Comparison of ENCODE assay signal across 9 cellular contexts in genomic region chrX:96182366-96182765, GRCh38.
DNase-seq lines count a peak whose midpoint lies in the region; ATAC-seq and TF ChIP-seq lines count a peak whose summit lies in the region.
"Had no signal": no experiment of that assay in that cellular context is flagged by ENCODE, and none has a peak within 500 bp of the region (broad histone marks: within the 10 kb centered on the region; RNA-seq: fewer than 3 reads in every experiment).

No MANE protein-coding gene starts in this region.

- no peak overlapping the region for H3K27ac Mint-ChIP-seq in natural killer cell treated with Interleukin-12 subunit alpha and Interleukin-12 subunit beta and Interleukin-15 and Interleukin-18, amount 100 ng/mL, for 72 hours
- H3K27ac Mint-ChIP-seq: activated T-cell treated with anti-CD3 and anti-CD28 coated beads, Interleukin-2, amount 50 U/mL, for 24 hours had no signal

- intact Hi-C loops in psoas muscle (cut with DNase I) = no loop called here

- H3K27me3 ChIP-seq in psoas muscle (ENCODE audit: insufficient read depth in 3 of 3, low read length in 2 of 3) = no peaks in the 10 kb centered on the region

- peaks cover 0 to 6% of the 10 kb centered on the region in 2 donors for H3K27me3 Mint-ChIP-seq in natural killer cell treated with Interleukin-12 subunit alpha and Interleukin-12 subunit beta and Interleukin-15 and Interleukin-18, amount 100 ng/mL, for 72 hours

- no peak overlapping the region for H3K27ac ChIP-seq in psoas muscle

- H3K4me3 Mint-ChIP-seq in natural killer cell treated with Interleukin-12 subunit alpha and Interleukin-12 subunit beta and Interleukin-15 and Interleukin-18, amount 100 ng/mL, for 72 hours = no peak overlapping the region
- H3K4me3 Mint-ChIP-seq: activated T-cell treated with anti-CD3 and anti-CD28 coated beads, Interleukin-2, amount 50 U/mL, for 24 hours had no signal

- no peaks in the 10 kb centered on the region for H3K9me3 Mint-ChIP-seq in natural killer cell treated with Interleukin-12 subunit alpha and Interleukin-12 subunit beta and Interleukin-15 and Interleukin-18, amount 100 ng/mL, for 72 hours
- H3K9me3 Mint-ChIP-seq: activated T-cell treated with anti-CD3 and anti-CD28 coated beads, Interleukin-2, amount 50 U/mL, for 24 hours had no signal

- no peaks in the 10 kb centered on the region for H3K4me1 Mint-ChIP-seq in natural killer cell treated with Interleukin-12 subunit alpha and Interleukin-12 subunit beta and Interleukin-15 and Interleukin-18, amount 100 ng/mL, for 72 hours (ENCODE audit: low read depth in 2 of 2)

- DNase-seq in NCI-H2107 treated with DMSO at 0.1 percent for 48 hours (lab: John Stamatoyannopoulos, UW; ENCODE audit: unreplicated experiment) (peak; percentile 6), NCI-H2107 (lab: John Stamatoyannopoulos, UW) (no peak), NB4 (ENCODE audit: low read depth) (peak; percentile 40), dermis microvascular lymphatic vessel endothelial cell (ENCODE audit: low read depth in 2 of 2) (peak; percentile 17 to 43), psoas muscle (no peak), germinal center (ENCODE audit: low spot score) (no peak), NCI-H69 (lab: John Stamatoyannopoulos, UW) (no peak)
- no peak for DNase-seq in natural killer cell treated with Interleukin-12 subunit alpha and Interleukin-12 subunit beta and Interleukin-15 and Interleukin-18, amount 100 ng/mL, for 72 hours (ENCODE audit: low spot score)
- DNase-seq: activated T-cell treated with anti-CD3 and anti-CD28 coated beads, Interleukin-2, amount 50 U/mL, for 24 hours had no signal

- peaks cover 6% of the 10 kb centered on the region for H3K36me3 Mint-ChIP-seq in natural killer cell treated with Interleukin-12 subunit alpha and Interleukin-12 subunit beta and Interleukin-15 and Interleukin-18, amount 100 ng/mL, for 72 hours

- H3K36me3 ChIP-seq in psoas muscle (ENCODE audit: insufficient read depth in 1 of 2, low read depth in 1 of 2) = no peaks in the 10 kb centered on the region

- H3K9me3 ChIP-seq in psoas muscle = no peaks in the 10 kb centered on the region

- 62 to 88% (median 69%) methylated on average over 1 of the region's 1 CpG for WGBS in psoas muscle, 3 donors

- TF ChIP-seq CTCF in NB4 (IDR thresholded peaks at IDR 0.05; ENCODE audit: low read depth, low read length) (peak; percentile 49), psoas muscle (IDR thresholded peaks at IDR 0.05) (peak; percentile 21)

- no peaks in the 10 kb centered on the region for H3K4me1 ChIP-seq in psoas muscle

- ATAC-seq in psoas muscle = no peak
- ATAC-seq in natural killer cell treated with Interleukin-12 subunit alpha and Interleukin-12 subunit beta and Interleukin-15 and Interleukin-18, amount 100 ng/mL, for 72 hours = no peak

- no peak for TF ChIP-seq POLR2A in NB4 (IDR thresholded peaks at IDR 0.05; ENCODE audit: extremely low read depth, insufficient read length)

- no peak overlapping the region for H3K4me3 ChIP-seq in NB4 (ENCODE audit: low read depth, low read length)
- no peak overlapping the region for H3K4me3 ChIP-seq in psoas muscle

Comparison
In these comparisons a context has a peak if more than half of its experiments do, and no peak if none do; other contexts are left out.
1. DNase-seq: peak in NCI-H2107 treated with DMSO at 0.1 percent for 48 hours (single experiment), NB4 (single experiment) and dermis microvascular lymphatic vessel endothelial cell (2 of 2); none in NCI-H2107 (single experiment), psoas muscle (0 of 2), germinal center (single experiment), NCI-H69 (single experiment) and natural killer cell treated with Interleukin-12 subunit alpha and Interleukin-12 subunit beta and Interleukin-15 and Interleukin-18, amount 100 ng/mL, for 72 hours (single experiment).